9 cellular contexts compared by ENCODE assay signal in genomic region chr2:163734401-163734800, GRCh38. TPM values are rescaled to one million over a fixed set of nuclear protein-coding genes. Genes with fewer than 3 reads are reported as not detected.
DNase-seq lines count a peak whose midpoint lies in the region; ATAC-seq and TF ChIP-seq lines count a peak whose summit lies in the region.
"Had no signal": no experiment of that assay in that cellular context is flagged by ENCODE, and none has a peak within 500 bp of the region (broad histone marks: within the 10 kb centered on the region; RNA-seq: fewer than 3 reads in every experiment).

No MANE protein-coding gene starts in this region.

- H3K27ac ChIP-seq in MM.1S (ENCODE audit: low read length) (no peak overlapping the region), tibial nerve (peak overlapping the region; percentile 63 to 98 (median 94))

- H3K4me1 ChIP-seq in MM.1S (ENCODE audit: low read length) (peaks cover 12% of the 10 kb centered on the region; the same call in 1 of the 2 replicates), tibial nerve (peaks cover 0 to 26% (median 4%) of the 10 kb centered on the region in 4 donors)

- no peaks in the 10 kb centered on the region for H3K9me2 ChIP-seq in MM.1S (replicated peaks; ENCODE audit: insufficient read depth, low read length)

- ATAC-seq in HG03097 (IDR thresholded peaks at IDR 0.05; ENCODE audit: low FRiP score, unreplicated experiment) (no peak), GM21576 (IDR thresholded peaks at IDR 0.05; ENCODE audit: unreplicated experiment) (no peak)
- ATAC-seq: stimulated activated naive CD8-positive, alpha-beta T cell treated with anti-CD3 and anti-CD28 coated beads, Interleukin-15, Interleukin-2, amounts not matched to agents 100 U/mL and 50 U/mL, for 24 hours had no signal

- H3K36me3 ChIP-seq in MM.1S (replicated peaks; ENCODE audit: insufficient read depth, low read length) (no peaks in the 10 kb centered on the region), tibial nerve (no peaks in the 10 kb centered on the region)

- H3K27me3 ChIP-seq in MM.1S (replicated peaks; ENCODE audit: insufficient read depth, low read length) (no peaks in the 10 kb centered on the region), tibial nerve (no peaks in the 10 kb centered on the region)

- H3K36me3 Mint-ChIP-seq in chondrocyte (ENCODE audit: low read depth), result no peaks in the 10 kb centered on the region
- no peaks in the 10 kb centered on the region for H3K36me3 Mint-ChIP-seq in mesothelial cell of epicardium
- H3K36me3 Mint-ChIP-seq: activated CD4-positive, alpha-beta memory T cell treated with anti-CD3 and anti-CD28 coated beads for 36 hours had no signal

- peak overlapping the region; percentile 67; the same call in 1 of the 2 replicates for H3K4me2 ChIP-seq in MM.1S (ENCODE audit: low read depth, low read length)

- H3K27me3 Mint-ChIP-seq in chondrocyte (ENCODE audit: low read depth) (no peaks in the 10 kb centered on the region), mesothelial cell of epicardium (ENCODE audit: low read depth) (no peaks in the 10 kb centered on the region)

- TF ChIP-seq CTCF in MM.1S (IDR thresholded peaks at IDR 0.05; ENCODE audit: low read length), result no peak
- TF ChIP-seq CTCF in chondrocyte (IDR thresholded peaks at IDR 0.05), result no peak
- TF ChIP-seq CTCF in mesothelial cell of epicardium (IDR thresholded peaks at IDR 0.05; ENCODE audit: unreplicated experiment), result no peak
- no peak for TF ChIP-seq CTCF in tibial nerve (IDR thresholded peaks at IDR 0.05)

- peak overlapping the region; percentile 95 for H3K27ac Mint-ChIP-seq in chondrocyte (ENCODE audit: unreplicated experiment)
- H3K27ac Mint-ChIP-seq in mesothelial cell of epicardium, result no peak overlapping the region
- H3K27ac Mint-ChIP-seq: activated CD4-positive, alpha-beta memory T cell treated with anti-CD3 and anti-CD28 coated beads for 36 hours had no signal

- H3K79me2 ChIP-seq in MM.1S (ENCODE audit: low read length), result peaks cover 4% of the 10 kb centered on the region; the same call in 1 of the 2 replicates

- H2AFZ ChIP-seq in MM.1S (ENCODE audit: low read length), result no peak overlapping the region

- TF ChIP-seq EP300 in tibial nerve (IDR thresholded peaks at IDR 0.05), result no peak

- WGBS in tibial nerve, 2 donors, result 30 to 42% methylated on average over 2 of the region's 2 CpGs

- H4K20me1 ChIP-seq in MM.1S (ENCODE audit: insufficient read depth, low read length), result no peaks in the 10 kb centered on the region

- H3K4me1 Mint-ChIP-seq in chondrocyte (ENCODE audit: low read depth) (peaks cover 39% of the 10 kb centered on the region), mesothelial cell of epicardium (peaks cover 33% of the 10 kb centered on the region)

- no peak for TF ChIP-seq POLR2A in tibial nerve (IDR thresholded peaks at IDR 0.05)

- DNase-seq in MM.1S, result no peak
- DNase-seq in chondrocyte (ENCODE audit: low spot score), result no peak
- no peak for DNase-seq in mesothelial cell of epicardium (ENCODE audit: low spot score in 2 of 2, unreplicated experiment in 2 of 2)
- DNase-seq in tibial nerve (ENCODE audit: low spot score in 2 of 2), result no peak
- no peak for DNase-seq in NCI-H2227 treated with DMSO at 0.1 percent for 48 hours (lab: John Stamatoyannopoulos, UW)
- DNase-seq: activated CD4-positive, alpha-beta memory T cell treated with anti-CD3 and anti-CD28 coated beads for 36 hours; stimulated activated naive CD8-positive, alpha-beta T cell treated with anti-CD3 and anti-CD28 coated beads, Interleukin-15, Interleukin-2, amounts not matched to agents 100 U/mL and 50 U/mL, for 24 hours had no signal

- peak overlapping the region; percentile 92 for H3K4me3 Mint-ChIP-seq in chondrocyte (ENCODE audit: unreplicated experiment)
- H3K4me3 Mint-ChIP-seq in mesothelial cell of epicardium, result peak overlapping the region; percentile 86
- H3K4me3 Mint-ChIP-seq: activated CD4-positive, alpha-beta memory T cell treated with anti-CD3 and anti-CD28 coated beads for 36 hours had no signal

- H3K9me3 Mint-ChIP-seq in chondrocyte (ENCODE audit: low read depth) (no peaks in the 10 kb centered on the region), mesothelial cell of epicardium (no peaks in the 10 kb centered on the region)

- H3K4me3 ChIP-seq in MM.1S (ENCODE audit: low read length) (peak overlapping the region; percentile 84; the same call in 1 of the 2 replicates), tibial nerve (peak overlapping the region; percentile 52 to 80 (median 68))

- H3K9me3 ChIP-seq in MM.1S (replicated peaks; ENCODE audit: insufficient read depth, low read length), result no peaks in the 10 kb centered on the region
- H3K9me3 ChIP-seq in tibial nerve, result no peaks in the 10 kb centered on the region

- H3K9ac ChIP-seq in MM.1S (ENCODE audit: low read length), result no peak overlapping the region

- H3F3A ChIP-seq in MM.1S (ENCODE audit: insufficient read depth, low read length), result no peaks in the 10 kb centered on the region

RNA-seq across cellular contexts. Expression of gene FIGN, which starts 1.4 kb away (rescaled TPM):
- total RNA-seq in chondrocyte (11.8 to 23.4 TPM (median 12.1 TPM) in 3 replicates), mesothelial cell of epicardium (11.5 to 12.6 TPM (median 11.9 TPM) in 3 replicates), tibial nerve (10 to 100 TPM; 12.3 to 17.7 (median 14.2) TPM)
- total RNA-seq: activated CD4-positive, alpha-beta memory T cell treated with anti-CD3 and anti-CD28 coated beads for 36 hours had no signal
